In genomic region chr7:90512841-90513254, GRCh38 we compare ENCODE assay signal across 23 cellular contexts. TPM values are rescaled to one million over a fixed set of nuclear protein-coding genes. Genes with fewer than 3 reads are reported as not detected.
DNase-seq lines count a peak whose midpoint lies in the region; ATAC-seq, FAIRE-seq and TF ChIP-seq lines count a peak whose summit lies in the region.
"Had no signal": no experiment of that assay in that cellular context is flagged by ENCODE, and none has a peak within 500 bp of the region (broad histone marks: within the 10 kb centered on the region; RNA-seq: fewer than 3 reads in every experiment).

No MANE protein-coding gene starts in this region.

- TF ChIP-seq RAD21 in SK-N-SH (IDR thresholded peaks at IDR 0.05; ENCODE audit: low read length) = no peak

- H3K4me2 ChIP-seq in SK-N-SH (no peak overlapping the region), fibroblast of lung (ENCODE audit: extremely low read depth, insufficient read depth, low read length) (no peak overlapping the region)
- H3K4me2 ChIP-seq: BLaER1 treated with 17β-estradiol and CSF1 and Interleukin-3, amounts not matched to agents 10 nM and 100 nM; GM23338; PC-9 had no signal

- no peak for DNase-seq in SK-N-SH
- peak; percentile 1 to 45 for DNase-seq in fibroblast of lung (ENCODE audit: low read depth in 2 of 2)
- peak; percentile 30 for DNase-seq in left kidney (ENCODE audit: low read depth, low spot score)
- DNase-seq in retina = peak; percentile 24
- DNase-seq in activated naive CD4-positive, alpha-beta T cell treated with anti-CD3 and anti-CD28 coated beads, Interleukin-2, amount 50 U/mL, for 16 hours = no peak
- DNase-seq in right atrium auricular region (ENCODE audit: low spot score) = no peak
- no peak for DNase-seq in pancreas
- DNase-seq: CD4-positive, alpha-beta memory T cell; DND-41; KBM-7; NCI-H1092; NCI-H1436; NCI-H187 treated with DMSO at 0.1 percent for 48 hours; NCI-H2107; NCI-H2227 treated with DMSO at 0.1 percent for 48 hours; NCI-H510A; PC-9 had no signal

- H3K36me3 ChIP-seq in SK-N-SH (replicated peaks in 1 of 2; ENCODE audit: control insufficient read depth in 1 of 2, insufficient read depth in 2 of 2, low read length in 1 of 2) (no peaks in the 10 kb centered on the region), fibroblast of lung (ENCODE audit: control insufficient read depth, insufficient read depth, low read length) (no peaks in the 10 kb centered on the region), right atrium auricular region (no peaks in the 10 kb centered on the region), pancreas (no peaks in the 10 kb centered on the region)
- H3K36me3 ChIP-seq: BLaER1 treated with 17β-estradiol and CSF1 and Interleukin-3, amounts not matched to agents 10 nM and 100 nM; HAP-1 had no signal

- H3K79me2 ChIP-seq in SK-N-SH (ENCODE audit: insufficient read depth) (no peaks in the 10 kb centered on the region), fibroblast of lung (ENCODE audit: control insufficient read depth, insufficient read depth, low read length) (no peaks in the 10 kb centered on the region)

- no peak for ATAC-seq in pancreas
- ATAC-seq: GM12878, GM23338 had no signal

- H3K27me3 ChIP-seq in SK-N-SH (ENCODE audit: insufficient read depth) (no peaks in the 10 kb centered on the region), fibroblast of lung (ENCODE audit: control insufficient read depth, insufficient read depth, low read length) (no peaks in the 10 kb centered on the region), right atrium auricular region (no peaks in the 10 kb centered on the region), pancreas (no peaks in the 10 kb centered on the region)
- H3K27me3 ChIP-seq: BLaER1 treated with 17β-estradiol and CSF1 and Interleukin-3, amounts not matched to agents 10 nM and 100 nM had no signal

- no peak overlapping the region for H3K9ac ChIP-seq in SK-N-SH
- no peak overlapping the region for H3K9ac ChIP-seq in fibroblast of lung (ENCODE audit: insufficient read depth, low read length)
- H3K9ac ChIP-seq: BLaER1 treated with 17β-estradiol and CSF1 and Interleukin-3, amounts not matched to agents 10 nM and 100 nM had no signal

- no peaks in the 10 kb centered on the region for H3F3A ChIP-seq in SK-N-SH (replicated peaks; ENCODE audit: insufficient read depth)

- POLR2A ChIA-PET in SK-N-SH (lab: Yijun Ruan, JAX) = no interaction called here

- H3K4me3 ChIP-seq in SK-N-SH (ENCODE audit: low read depth in 2 of 2, low read length in 1 of 2) (no peak overlapping the region), fibroblast of lung (replicated peaks in 1 of 4; ENCODE audit: control extremely low read depth in 1 of 4, insufficient read depth in 1 of 4, low read depth in 3 of 4, low read length in 4 of 4) (no peak overlapping the region), right atrium auricular region (no peak overlapping the region), pancreas (no peak overlapping the region)
- H3K4me3 ChIP-seq: BLaER1 treated with 17β-estradiol and CSF1 and Interleukin-3, amounts not matched to agents 10 nM and 100 nM; GM12878; GM23338; HAP-1; PC-9 had no signal

- no peak for FAIRE-seq in pancreas (lab: Jason Lieb, UNC)
- FAIRE-seq: GM12878 had no signal

- H2AFZ ChIP-seq in SK-N-SH (ENCODE audit: low read depth) = no peak overlapping the region
- no peak overlapping the region for H2AFZ ChIP-seq in fibroblast of lung (ENCODE audit: low read length)
- H2AFZ ChIP-seq: GM23338, PC-9 had no signal

- H3K9me3 ChIP-seq in SK-N-SH (no peaks in the 10 kb centered on the region), fibroblast of lung (ENCODE audit: control insufficient read depth, insufficient read depth, low read depth, low read length) (no peaks in the 10 kb centered on the region), right atrium auricular region (no peaks in the 10 kb centered on the region), pancreas (no peaks in the 10 kb centered on the region)
- H3K9me3 ChIP-seq: BLaER1 treated with 17β-estradiol and CSF1 and Interleukin-3, amounts not matched to agents 10 nM and 100 nM; HAP-1 had no signal

- no peak; a peak in 1 of 4 replicates for TF ChIP-seq EP300 in SK-N-SH (IDR thresholded peaks at IDR 0.05; ENCODE audit: borderline replicate concordance in 1 of 2, low read depth in 1 of 2, low read length in 1 of 2)

- H3K4me1 ChIP-seq in SK-N-SH (ENCODE audit: control insufficient read depth in 1 of 2, insufficient read depth in 2 of 2, low read depth in 1 of 2, low read length in 1 of 2) (no peaks in the 10 kb centered on the region), fibroblast of lung (ENCODE audit: control insufficient read depth, extremely low read depth, insufficient read depth, low read length) (no peaks in the 10 kb centered on the region), right atrium auricular region (no peaks in the 10 kb centered on the region), pancreas (no peaks in the 10 kb centered on the region)
- H3K4me1 ChIP-seq: BLaER1 treated with 17β-estradiol and CSF1 and Interleukin-3, amounts not matched to agents 10 nM and 100 nM; HAP-1 had no signal

- WGBS in SK-N-SH (ENCODE audit: low lambda C conversion rate) = 69% methylated on average over 3 of the region's 3 CpGs
- WGBS in pancreas, 2 donors = 42 to 46% methylated on average over 3 of the region's 3 CpGs

- CTCF ChIA-PET in SK-N-SH (lab: Yijun Ruan, JAX) = interaction anchor here (1.0 to 2.2 kb wide), 6 partner anchors 9 to 522 kb away, joined by 3 to 9 read pairs (median 4); no protein-coding TSS in a partner anchor

- H4K20me1 ChIP-seq in SK-N-SH (ENCODE audit: insufficient read depth) = no peaks in the 10 kb centered on the region
- H4K20me1 ChIP-seq in fibroblast of lung (ENCODE audit: control insufficient read depth, extremely low read depth, insufficient read depth, low read length) = no peaks in the 10 kb centered on the region
- H4K20me1 ChIP-seq: BLaER1 treated with 17β-estradiol and CSF1 and Interleukin-3, amounts not matched to agents 10 nM and 100 nM had no signal

- intact Hi-C loops in pancreas (cut with DNase I) = no loop called here

- H3K27ac ChIP-seq in SK-N-SH (ENCODE audit: low read depth in 2 of 2, low read length in 1 of 2) = peak overlapping the region in 1 of 2 experiments; percentile 10; a peak in 1 of 4 replicates
- H3K27ac ChIP-seq in fibroblast of lung (ENCODE audit: insufficient read depth, low read length) = no peak overlapping the region
- H3K27ac ChIP-seq in right atrium auricular region = no peak overlapping the region
- H3K27ac ChIP-seq in pancreas = no peak overlapping the region
- H3K27ac ChIP-seq: BLaER1 treated with 17β-estradiol and CSF1 and Interleukin-3, amounts not matched to agents 10 nM and 100 nM; HL-60; PC-9 had no signal

- TF ChIP-seq CTCF in SK-N-SH (IDR thresholded peaks at IDR 0.05) = no peak
- TF ChIP-seq CTCF in fibroblast of lung (conservative IDR thresholded peaks at IDR 0.05 in 1 of 2, IDR thresholded peaks at IDR 0.05 in 1 of 2; ENCODE audit: low read depth in 1 of 2, low read length in 2 of 2) = no peak
- TF ChIP-seq CTCF in right atrium auricular region (IDR thresholded peaks at IDR 0.05) = no peak
- TF ChIP-seq CTCF in pancreas (IDR thresholded peaks at IDR 0.05) = no peak

- no peaks in the 10 kb centered on the region for H3K9me2 ChIP-seq in SK-N-SH

TF ChIP-seq in SK-N-SH, 30 proteins besides CTCF, POLR2A, EP300 and RAD21:
- TF ChIP-seq FOXM1 (IDR thresholded peaks at IDR 0.05; ENCODE audit: low read depth) (no peak), TCF12 (IDR thresholded peaks at IDR 0.05) (peak; percentile 6; the same call in 1 of the 2 replicates)

RNA-seq across cellular contexts. Expression of gene PTTG1IP2, which starts 43.4 kb away (rescaled TPM):
- polyA plus RNA-seq in SK-N-SH (2012; rRNA removed) (not detected in 2 replicates), fibroblast of lung (not detected in 2 replicates), pancreas (not detected)
- not detected in 2 replicates for polyA plus RNA-seq in SK-N-SH (2012; cell fraction: cytosol; rRNA removed)
- polyA plus RNA-seq in SK-N-SH (2012; cell fraction: nucleus; rRNA removed) = not detected in 2 replicates
- total RNA-seq in fibroblast of lung (not detected in 2 replicates), right atrium auricular region (not detected), pancreas (not detected)
- not detected in 2 replicates for polyA plus RNA-seq in fibroblast of lung (2012)
- polyA minus RNA-seq in fibroblast of lung (ENCODE audit: low replicate concordance) = not detected in 2 replicates
- total RNA-seq: CD4-positive, alpha-beta memory T cell; GM12878; GM23338; HT-29; PC-9 had no signal
- polyA plus RNA-seq: CD4-positive, alpha-beta memory T cell; GM12878; GM23338 had no signal

Comparison
In these comparisons a context has a peak if more than half of its experiments do, and no peak if none do; other contexts are left out.
1. DNase-seq: peak in fibroblast of lung (2 of 2), left kidney (single experiment) and retina (single experiment); none in SK-N-SH (single experiment), activated naive CD4-positive, alpha-beta T cell treated with anti-CD3 and anti-CD28 coated beads, Interleukin-2, amount 50 U/mL, for 16 hours (single experiment), right atrium auricular region (single experiment) and pancreas (0 of 6).